Comparison of ENCODE assay signal across 21 cellular contexts in genomic region chr6:7680393-7681075, GRCh38. TPM values are rescaled to one million over a fixed set of nuclear protein-coding genes. Genes with fewer than 3 reads are reported as not detected.
DNase-seq lines count a peak whose midpoint lies in the region; ATAC-seq, FAIRE-seq and TF ChIP-seq lines count a peak whose summit lies in the region.
"Had no signal": no experiment of that assay in that cellular context is flagged by ENCODE, and none has a peak within 500 bp of the region (broad histone marks: within the 10 kb centered on the region; RNA-seq: fewer than 3 reads in every experiment).

No MANE protein-coding gene starts in this region.

- no peaks in the 10 kb centered on the region; a peak in 1 of 7 replicates for H3K36me3 Mint-ChIP-seq in H9 (ENCODE audit: insufficient read depth in 1 of 3, low read depth in 3 of 3)
- H3K36me3 Mint-ChIP-seq in activated CD4-positive, alpha-beta memory T cell treated with anti-CD3 and anti-CD28 coated beads, Interleukin-2, amount 10 ng/mL, durations not matched to agents 7 days and 5 days (ENCODE audit: low read depth), result no peaks in the 10 kb centered on the region

- H2BK5ac ChIP-seq in H9 (ENCODE audit: insufficient read length, low read length), result no peak overlapping the region

- H3K56ac ChIP-seq in H9 (ENCODE audit: insufficient read length, low read depth, low read length), result no peak overlapping the region

- intact Hi-C loops in K562 (cut with micrococcal nuclease), result no loop called here
- intact Hi-C loops in spleen (cut with DNase I; ENCODE audit: low total_unique reads), result no loop called here

- no peak overlapping the region for H2AFZ ChIP-seq in H9 (ENCODE audit: low read length)
- H2AFZ ChIP-seq in K562 (ENCODE audit: low read depth, low read length), result peak overlapping the region; percentile 46

- H3K23me2 ChIP-seq in H9 (ENCODE audit: insufficient read length, low read depth, low read length, poor library complexity, severe bottlenecking), result no peaks in the 10 kb centered on the region

- FAIRE-seq in K562 (lab: Jason Lieb, UNC) (peak; percentile 68), urothelium cell line (lab: Jason Lieb, UNC) (no peak)
- FAIRE-seq: GM12892 had no signal

- H3K14ac ChIP-seq in H9 (ENCODE audit: insufficient read depth, low read length), result peak overlapping the region; percentile 78; the same call in 1 of the 2 replicates

- H3K4me3 ChIP-seq in K562 (no peak overlapping the region), spleen (no peak overlapping the region)
- H3K4me3 ChIP-seq: HAP-1, SJSA1 had no signal

- H4K5ac ChIP-seq in H9 (ENCODE audit: insufficient read length, low read depth, low read length), result no peak overlapping the region

- H4K8ac ChIP-seq in H9 (replicated peaks; ENCODE audit: insufficient read length, low read depth, low read length), result no peak overlapping the region

- peak; percentile 58 for ATAC-seq in K562
- no peak for ATAC-seq in stimulated activated naive CD8-positive, alpha-beta T cell treated with anti-CD3 and anti-CD28 coated beads, Interleukin-15, amount 100 ng/mL, for 72 hours

- H3K9ac ChIP-seq in H9 (ENCODE audit: extremely low read depth, insufficient read length, low read length) (no peak overlapping the region), K562 (ENCODE audit: insufficient read depth in 1 of 2, low read depth in 2 of 2, low read length in 2 of 2) (no peak overlapping the region)
- H3K9ac ChIP-seq: KMS-11 had no signal

- H4K91ac ChIP-seq in H9 (ENCODE audit: insufficient read length, low read depth, low read length), result no peak overlapping the region

- no peak for DNase-seq in H9
- peak; percentile 99 for DNase-seq in OCI-M1 (lab: John Stamatoyannopoulos, UW)
- peak in 1 of 4 experiments; percentile 62 for DNase-seq in K562 (ENCODE audit: extremely low read depth in 1 of 4, low spot score in 3 of 4)
- DNase-seq in spleen, result peak; percentile 43
- DNase-seq in activated CD4-positive, alpha-beta memory T cell treated with anti-CD3 and anti-CD28 coated beads, Interleukin-2, amount 10 ng/mL, durations not matched to agents 7 days and 5 days, result no peak
- DNase-seq in urothelium cell line (ENCODE audit: low spot score), result no peak
- no peak for DNase-seq in stimulated activated naive CD8-positive, alpha-beta T cell treated with anti-CD3 and anti-CD28 coated beads, Interleukin-15, amount 100 ng/mL, for 72 hours
- DNase-seq: Calu3, DMS79 treated with DMSO at 0.1 percent for 48 hours, HFFc6, NCI-H1105 treated with DMSO at 0.1 percent for 48 hours, NCI-H146, NCI-H1930, NCI-H446 treated with DMSO at 0.1 percent for 48 hours, NCI-H526, Right ventricle myocardium superior, RPMI8226 had no signal

- no peak overlapping the region for H3K4ac ChIP-seq in H9 (ENCODE audit: low read depth, low read length)

- H2BK15ac ChIP-seq in H9 (ENCODE audit: low read depth, low read length), result no peak overlapping the region

- H3K4me2 ChIP-seq in H9 (ENCODE audit: insufficient read depth, insufficient read length, low read length) (no peak overlapping the region), K562 (ENCODE audit: insufficient read depth, low read length) (peak overlapping the region; percentile 46)
- H3K4me2 ChIP-seq: KMS-11 had no signal

- H3K27ac Mint-ChIP-seq in H9, result no peak overlapping the region; a peak in 1 of 7 replicates
- no peak overlapping the region for H3K27ac Mint-ChIP-seq in activated CD4-positive, alpha-beta memory T cell treated with anti-CD3 and anti-CD28 coated beads, Interleukin-2, amount 10 ng/mL, durations not matched to agents 7 days and 5 days
- no peak overlapping the region for H3K27ac Mint-ChIP-seq in stimulated activated naive CD8-positive, alpha-beta T cell treated with anti-CD3 and anti-CD28 coated beads, Interleukin-15, amount 100 ng/mL, for 72 hours
- H3K27ac Mint-ChIP-seq: HFFc6 had no signal

- no peaks in the 10 kb centered on the region for H3K9me1 ChIP-seq in K562 (ENCODE audit: control insufficient read depth, insufficient read depth, low read length)

- no peaks in the 10 kb centered on the region for H3K79me1 ChIP-seq in H9 (ENCODE audit: insufficient read depth, low read depth, low read length, poor library complexity, severe bottlenecking)

- no TSS peak for BruUV-seq in K562 (replicated peaks; lab: Mats Ljungman, UMichigan)

- WGBS in H9 (ENCODE audit: extremely low coverage, insufficient read length, low lambda C conversion rate), result no CpG with 5 or more reads among the region's 12 CpGs
- 2% methylated on average over 12 of the region's 12 CpGs for WGBS in K562 (ENCODE audit: insufficient coverage, low coverage, missing lambda C conversion rate)
- 84 to 94% (median 87%) methylated on average over 12 of the region's 12 CpGs for WGBS in spleen, 5 donors

- TF ChIP-seq CTCF in H9 (conservative IDR thresholded peaks at IDR 0.05), result no peak
- no peak for TF ChIP-seq CTCF in K562 (IDR thresholded peaks at IDR 0.05 in 2 of 3, conservative IDR thresholded peaks at IDR 0.05 in 1 of 3; ENCODE audit: insufficient read depth in 2 of 3, low read depth in 1 of 3, low read length in 3 of 3)
- TF ChIP-seq CTCF in spleen (IDR thresholded peaks at IDR 0.05 in 8 of 11, conservative IDR thresholded peaks at IDR 0.05 in 3 of 11), result no peak

- H4K20me1 ChIP-seq in H9 (ENCODE audit: control insufficient read depth, insufficient read depth, insufficient read length) (no peaks in the 10 kb centered on the region), K562 (replicated peaks; ENCODE audit: control insufficient read depth, insufficient read depth, low read length) (no peaks in the 10 kb centered on the region)

- peak; percentile 64 for TF ChIP-seq EP300 in K562 (IDR thresholded peaks at IDR 0.05; ENCODE audit: low read length)

- TF ChIP-seq POLR2A in K562 (conservative IDR thresholded peaks at IDR 0.05), result no peak
- TF ChIP-seq POLR2A in spleen (IDR thresholded peaks at IDR 0.05), result no peak

- POLR2A ChIA-PET in K562 (lab: Yijun Ruan, JAX), result interaction anchor here (1.0 kb wide), 1 partner anchor 24 kb away, joined by 6 read pairs; no protein-coding TSS in a partner anchor
- POLR2A ChIA-PET in activated CD4-positive, alpha-beta memory T cell treated with anti-CD3 and anti-CD28 coated beads, Interleukin-2, amount 10 ng/mL, durations not matched to agents 7 days and 5 days (lab: Charles Lee), result no interaction called here

- H3K27me3 ChIP-seq in H9 (ENCODE audit: insufficient read depth, low read length) (no peaks in the 10 kb centered on the region), K562 (ENCODE audit: control insufficient read depth in 2 of 2, insufficient read depth in 2 of 2, low read length in 2 of 2) (peaks cover 7 to 12% of the 10 kb centered on the region in 2 experiments; a peak in 4 of 5 replicates), spleen (replicated peaks in 1 of 7) (peaks cover 0 to 22% (median 0%) of the 10 kb centered on the region in 7 donors)
- H3K27me3 ChIP-seq: SJSA1 had no signal

- CTCF ChIA-PET in K562 (lab: Yijun Ruan, JAX; ENCODE audit: low intra/inter-chr PET ratio), result no interaction called here
- CTCF ChIA-PET in activated CD4-positive, alpha-beta memory T cell treated with anti-CD3 and anti-CD28 coated beads, Interleukin-2, amount 10 ng/mL, durations not matched to agents 7 days and 5 days (lab: Charles Lee), result no interaction called here

- H2BK12ac ChIP-seq in H9 (ENCODE audit: insufficient read length, low read depth, low read length), result peak overlapping the region; percentile 17

- peaks cover 14% of the 10 kb centered on the region for H3K27me3 Mint-ChIP-seq in H9 (ENCODE audit: low read depth)
- peaks cover 19% of the 10 kb centered on the region for H3K27me3 Mint-ChIP-seq in activated CD4-positive, alpha-beta memory T cell treated with anti-CD3 and anti-CD28 coated beads, Interleukin-2, amount 10 ng/mL, durations not matched to agents 7 days and 5 days
- peaks cover 29% of the 10 kb centered on the region for H3K27me3 Mint-ChIP-seq in stimulated activated naive CD8-positive, alpha-beta T cell treated with anti-CD3 and anti-CD28 coated beads, Interleukin-15, amount 100 ng/mL, for 72 hours

- no peaks in the 10 kb centered on the region for H3K9me3 ChIP-seq in H9 (ENCODE audit: control insufficient read depth, low read depth, low read length)
- H3K9me3 ChIP-seq in K562 (replicated peaks; ENCODE audit: control insufficient read depth, insufficient read depth, low read depth, low read length), result no peaks in the 10 kb centered on the region
- no peaks in the 10 kb centered on the region for H3K9me3 ChIP-seq in spleen
- H3K9me3 ChIP-seq: HAP-1 had no signal

- H3K36me3 ChIP-seq in K562 (ENCODE audit: control insufficient read depth, insufficient read depth, low read length), result no peaks in the 10 kb centered on the region
- no peaks in the 10 kb centered on the region for H3K36me3 ChIP-seq in spleen
- H3K36me3 ChIP-seq: HAP-1, SJSA1 had no signal

- H3K79me2 ChIP-seq in H9 (ENCODE audit: insufficient read depth, low read length) (no peaks in the 10 kb centered on the region), K562 (ENCODE audit: control insufficient read depth, insufficient read depth, low read length) (no peaks in the 10 kb centered on the region)

- no peak overlapping the region for H3K27ac ChIP-seq in H9 (ENCODE audit: insufficient read length, low read depth, low read length)
- no peak overlapping the region for H3K27ac ChIP-seq in K562 (ENCODE audit: extremely low read depth, low read depth, low read length)
- H3K27ac ChIP-seq in spleen, result no peak overlapping the region
- H3K27ac ChIP-seq: KMS-11, SJSA1 had no signal

- in situ Hi-C loops in K562 (cut with MboI), result no loop called here

- no peak overlapping the region for H2AK5ac ChIP-seq in H9 (ENCODE audit: insufficient read length, low read length)

- peak overlapping the region; percentile 86 for H3K18ac ChIP-seq in H9 (ENCODE audit: insufficient read length, low read depth, low read length)

- peaks cover 39 to 40% of the 10 kb centered on the region in 2 experiments for H3K4me1 Mint-ChIP-seq in H9
- no peaks in the 10 kb centered on the region for H3K4me1 Mint-ChIP-seq in activated CD4-positive, alpha-beta memory T cell treated with anti-CD3 and anti-CD28 coated beads, Interleukin-2, amount 10 ng/mL, durations not matched to agents 7 days and 5 days
- H3K4me1 Mint-ChIP-seq in stimulated activated naive CD8-positive, alpha-beta T cell treated with anti-CD3 and anti-CD28 coated beads, Interleukin-15, amount 100 ng/mL, for 72 hours, result no peaks in the 10 kb centered on the region

- no peak overlapping the region for H3T11ph ChIP-seq in H9 (ENCODE audit: low read length)

- H2BK20ac ChIP-seq in H9 (ENCODE audit: low read depth, low read length, poor library complexity, severe bottlenecking), result no peak overlapping the region

- peaks cover 17% of the 10 kb centered on the region; the same call in 1 of the 2 replicates for H3K4me1 ChIP-seq in H9 (ENCODE audit: insufficient read depth, low read length)
- H3K4me1 ChIP-seq in K562 (replicated peaks in 1 of 2; ENCODE audit: control insufficient read depth in 2 of 2, insufficient read depth in 2 of 2, low read length in 2 of 2), result peaks cover 4 to 22% of the 10 kb centered on the region in 2 experiments; a peak in 4 of 5 replicates
- H3K4me1 ChIP-seq in spleen, result no peaks in the 10 kb centered on the region
- H3K4me1 ChIP-seq: SJSA1 had no signal

- H3K23ac ChIP-seq in H9 (ENCODE audit: insufficient read length, low read depth, low read length), result no peak overlapping the region

- TF ChIP-seq RAD21 in K562 (CRISPR knock-in tag; conservative IDR thresholded peaks at IDR 0.05 in 1 of 2, IDR thresholded peaks at IDR 0.05 in 1 of 2), result no peak

- H3K4me3 Mint-ChIP-seq in H9, result no peak overlapping the region
- no peak overlapping the region for H3K4me3 Mint-ChIP-seq in activated CD4-positive, alpha-beta memory T cell treated with anti-CD3 and anti-CD28 coated beads, Interleukin-2, amount 10 ng/mL, durations not matched to agents 7 days and 5 days
- no peak overlapping the region for H3K4me3 Mint-ChIP-seq in stimulated activated naive CD8-positive, alpha-beta T cell treated with anti-CD3 and anti-CD28 coated beads, Interleukin-15, amount 100 ng/mL, for 72 hours
- H3K4me3 Mint-ChIP-seq: HFFc6 had no signal

- H2BK120ac ChIP-seq in H9 (ENCODE audit: low read depth, low read length, poor library complexity, severe bottlenecking), result no peak overlapping the region

- H3K9me3 Mint-ChIP-seq in H9, result no peaks in the 10 kb centered on the region
- no peaks in the 10 kb centered on the region for H3K9me3 Mint-ChIP-seq in activated CD4-positive, alpha-beta memory T cell treated with anti-CD3 and anti-CD28 coated beads, Interleukin-2, amount 10 ng/mL, durations not matched to agents 7 days and 5 days
- H3K9me3 Mint-ChIP-seq in stimulated activated naive CD8-positive, alpha-beta T cell treated with anti-CD3 and anti-CD28 coated beads, Interleukin-15, amount 100 ng/mL, for 72 hours, result no peaks in the 10 kb centered on the region
- H3K9me3 Mint-ChIP-seq: HFFc6 had no signal

RNA-seq across cellular contexts. Expression of gene BMP6, which starts 45.4 kb away (rescaled TPM):
- total RNA-seq in H9 (2021) (0.28 and 0.61 TPM in 2 replicates), K562 (2014; rRNA removed) (not detected in 2 replicates), K562 (2014; rRNA removed; fragmentation: Illumina TruSeq; extraction: Trizol) (0.10 TPM in 1 of 2 replicates, not detected in the other), K562 (2015; rRNA removed; fragmentation: Illumina TruSeq; extraction: Trizol) (0.07 and 0.15 TPM in 2 replicates), K562 (2021) (0.07 and 0.13 TPM in 2 replicates), spleen (1 to 10 TPM; 2.5 to 6.9 (median 5.9) TPM)
- total RNA-seq in K562 (2011; cell fraction: chromatin; rRNA removed; ENCODE audit: low replicate concordance), result not detected in 2 replicates
- total RNA-seq in K562 (2011; cell fraction: nucleolus; rRNA removed), result 0.17 TPM in 1 of 2 replicates, not detected in the other
- total RNA-seq in K562 (2011; cell fraction: nucleoplasm; rRNA removed), result not detected in 2 replicates
- polyA plus RNA-seq in K562 (2011; rRNA removed) (0.04 and 0.15 TPM in 2 replicates), K562 (2014; fragmentation: Illumina TruSeq; extraction: Trizol) (0.10 TPM in 2 replicates), K562 (2014; fragmentation: Nextera tagmentation; extraction: Ambion mirVana) (under 1 TPM in 1 of 2 experiments, not detected in 1; 0.01 TPM), K562 (2014; rRNA removed) (0.05 and 0.22 TPM in 2 replicates), spleen (under 1 TPM; 0.58 to 0.80 (median 0.65) TPM)
- 0.06 and 0.21 TPM in 2 replicates for polyA plus RNA-seq in K562 (2011; cell fraction: cytosol; rRNA removed)
- polyA plus RNA-seq in K562 (2011; cell fraction: nucleus; rRNA removed), result 0.06 TPM in 1 of 2 replicates, not detected in the other
- 0.13 and 0.26 TPM in 2 replicates for polyA plus RNA-seq in K562 (2012)
- polyA minus RNA-seq in K562 (2011; rRNA and poly(A)+ RNA removed), result 0.07 and 0.36 TPM in 2 replicates
- polyA minus RNA-seq in K562 (2011; cell fraction: cytosol; rRNA and poly(A)+ RNA removed), result 1.1 TPM in 1 of 2 replicates, not detected in the other
- 0.13 and 0.22 TPM in 2 replicates for polyA minus RNA-seq in K562 (2011; cell fraction: nucleus; rRNA and poly(A)+ RNA removed)
- total RNA-seq in activated CD4-positive, alpha-beta memory T cell treated with anti-CD3 and anti-CD28 coated beads, Interleukin-2, amount 10 ng/mL, durations not matched to agents 7 days and 5 days, result not detected

Comparison
In these comparisons a context has a peak if more than half of its experiments do, and no peak if none do; other contexts are left out.
1. DNase-seq: peak in OCI-M1 (single experiment) and spleen (single experiment); none in H9 (single experiment), activated CD4-positive, alpha-beta memory T cell treated with anti-CD3 and anti-CD28 coated beads, Interleukin-2, amount 10 ng/mL, durations not matched to agents 7 days and 5 days (single experiment), urothelium cell line (single experiment) and stimulated activated naive CD8-positive, alpha-beta T cell treated with anti-CD3 and anti-CD28 coated beads, Interleukin-15, amount 100 ng/mL, for 72 hours (0 of 2).